In genomic region chr3:128748527-128748926, GRCh38 we compare ENCODE assay signal across 22 cellular contexts.
"Had no signal": no experiment of that assay in that cellular context is flagged by ENCODE, and none has a peak within 500 bp of the region (broad histone marks: within the 10 kb centered on the region; RNA-seq: fewer than 3 reads in every experiment).

No MANE protein-coding gene starts in this region.

- H3K9me3 Mint-ChIP-seq: activated naive CD8-positive, alpha-beta T cell treated with anti-CD3 and anti-CD28 coated beads, Interleukin-2, amount 10 ng/mL, durations not matched to agents 7 days and 5 days; central memory CD8-positive, alpha-beta T cell; effector memory CD8-positive, alpha-beta T cell; stimulated activated naive CD8-positive, alpha-beta T cell treated with anti-CD3 and anti-CD28 coated beads, Interleukin-15, amount 100 ng/mL, for 72 hours; T-cell had no signal

- H3K4me2 ChIP-seq: SK-N-SH, smooth muscle cell had no signal

- H3K4me3 Mint-ChIP-seq: activated naive CD8-positive, alpha-beta T cell treated with anti-CD3 and anti-CD28 coated beads, Interleukin-2, amount 10 ng/mL, durations not matched to agents 7 days and 5 days; central memory CD8-positive, alpha-beta T cell; effector memory CD8-positive, alpha-beta T cell; stimulated activated naive CD8-positive, alpha-beta T cell treated with anti-CD3 and anti-CD28 coated beads, Interleukin-15, amount 100 ng/mL, for 72 hours; T-cell had no signal

- H3K27me3 ChIP-seq: brain microvascular endothelial cell, right lobe of liver had no signal

- DNase-seq: activated CD4-positive, alpha-beta T cell treated with anti-CD3 and anti-CD28 coated beads, Interleukin-2, amount 50 U/mL, for 48 hours; activated CD4-positive, CD25-positive, alpha-beta regulatory T cell treated with anti-CD3 and anti-CD28 coated beads, Interleukin-2, amount 50 U/mL, for 72 hours; activated effector memory CD4-positive, alpha-beta T cell treated with anti-CD3 and anti-CD28 coated beads, Interleukin-2, amount 50 U/mL, for 16 hours; activated naive CD8-positive, alpha-beta T cell treated with anti-CD3 and anti-CD28 coated beads, Interleukin-2, amount 10 ng/mL, durations not matched to agents 7 days and 5 days; effector memory CD8-positive, alpha-beta T cell; hippocampal formation; kidney; left ventricle myocardium inferior; mesenchymal stem cell; right lobe of liver; SK-N-SH; stimulated activated CD4-positive, alpha-beta T cell treated with anti-CD3 and anti-CD28 coated beads, Interleukin-4, amount 100 ng/mL, for 4 hours; stimulated activated CD8-positive, alpha-beta memory T cell treated with anti-CD3 and anti-CD28 coated beads, Interleukin-4, amount 100 ng/mL, for 48 hours; stimulated activated naive CD8-positive, alpha-beta T cell treated with anti-CD3 and anti-CD28 coated beads, Interleukin-15, amount 100 ng/mL, for 72 hours; T-cell; T1000 had no signal

- H3K27me3 Mint-ChIP-seq: activated naive CD8-positive, alpha-beta T cell treated with anti-CD3 and anti-CD28 coated beads, Interleukin-2, amount 10 ng/mL, durations not matched to agents 7 days and 5 days; central memory CD8-positive, alpha-beta T cell; effector memory CD8-positive, alpha-beta T cell; stimulated activated naive CD8-positive, alpha-beta T cell treated with anti-CD3 and anti-CD28 coated beads, Interleukin-15, amount 100 ng/mL, for 72 hours; T-cell had no signal

- H3K4me3 ChIP-seq: left ventricle myocardium inferior, prostate gland, right lobe of liver, smooth muscle cell, thoracic aorta had no signal

- ATAC-seq: effector memory CD8-positive, alpha-beta T cell; stimulated activated naive CD8-positive, alpha-beta T cell treated with anti-CD3 and anti-CD28 coated beads, Interleukin-15, amount 100 ng/mL, for 72 hours; T-cell had no signal

- H3K27ac Mint-ChIP-seq: activated naive CD8-positive, alpha-beta T cell treated with anti-CD3 and anti-CD28 coated beads, Interleukin-2, amount 10 ng/mL, durations not matched to agents 7 days and 5 days; stimulated activated naive CD8-positive, alpha-beta T cell treated with anti-CD3 and anti-CD28 coated beads, Interleukin-15, amount 100 ng/mL, for 72 hours had no signal

- H3K9me3 ChIP-seq: prostate gland, right lobe of liver, SK-N-SH, thoracic aorta had no signal

- H3K27ac ChIP-seq: brain microvascular endothelial cell, epithelial cell of prostate, left ventricle myocardium inferior, prostate gland, right lobe of liver, thoracic aorta had no signal

- H3K4me1 ChIP-seq: prostate gland had no signal

- H3K36me3 ChIP-seq: prostate gland, right lobe of liver, thoracic aorta had no signal

- H3K9ac ChIP-seq: SK-N-SH had no signal
